8 cellular contexts compared by ENCODE assay signal in genomic region chr5:74673011-74673790, GRCh38. TPM values are rescaled to one million over a fixed set of nuclear protein-coding genes. Genes with fewer than 3 reads are reported as not detected.
DNase-seq lines count a peak whose midpoint lies in the region; ATAC-seq and TF ChIP-seq lines count a peak whose summit lies in the region.

No MANE protein-coding gene starts in this region.

- H3K4me3 ChIP-seq in lower lobe of right lung, result peak overlapping the region; percentile 35

- no peaks in the 10 kb centered on the region for H3K9me3 ChIP-seq in lower lobe of right lung

- intact Hi-C loops in lower lobe of right lung (cut with DNase I), result no loop called here

- peak; percentile 44 for TF ChIP-seq CTCF in lower lobe of right lung (IDR thresholded peaks at IDR 0.05)

- no peaks in the 10 kb centered on the region for H3K27me3 ChIP-seq in lower lobe of right lung (ENCODE audit: low read depth)

- no peak overlapping the region for H3K27ac ChIP-seq in lower lobe of right lung

- H3K4me1 ChIP-seq in lower lobe of right lung, result no peaks in the 10 kb centered on the region

- DNase-seq in NCI-H1417 (lab: John Stamatoyannopoulos, UW) (peak in 2 of 3 experiments; percentile 14 to 61), NCI-H1417 treated with DMSO at 0.1 percent for 48 hours (lab: John Stamatoyannopoulos, UW) (no peak), NCI-H510A treated with DMSO at 0.1 percent for 48 hours (lab: John Stamatoyannopoulos, UW) (peak; percentile 21), cerebellar cortex (ENCODE audit: low spot score) (peak; percentile 93), lower lobe of right lung (no peak)

- no peaks in the 10 kb centered on the region for H3K36me3 ChIP-seq in lower lobe of right lung

- ATAC-seq in lower lobe of right lung (peak; percentile 37 to 49), HG03175 (IDR thresholded peaks at IDR 0.05; ENCODE audit: unreplicated experiment) (no peak), HG03378 (IDR thresholded peaks at IDR 0.05; ENCODE audit: unreplicated experiment) (no peak), HG02885 (IDR thresholded peaks at IDR 0.05; ENCODE audit: poor library complexity, unreplicated experiment) (no peak)

RNA-seq across cellular contexts. Expression of gene HEXB, which starts 11.8 kb away (rescaled TPM):
- 355 TPM for total RNA-seq in lower lobe of right lung

RNA-seq across cellular contexts. Expression of gene ENC1, which starts 32.7 kb away (rescaled TPM):
- 18.8 TPM for total RNA-seq in lower lobe of right lung

Comparison
In these comparisons a context has a peak if more than half of its experiments do, and no peak if none do; other contexts are left out.
1. DNase-seq: peak in NCI-H1417 (2 of 3), NCI-H510A treated with DMSO at 0.1 percent for 48 hours (single experiment) and cerebellar cortex (single experiment); none in NCI-H1417 treated with DMSO at 0.1 percent for 48 hours (single experiment) and lower lobe of right lung (single experiment).
2. ATAC-seq: peak in lower lobe of right lung (2 of 2); none in HG03175 (single experiment), HG03378 (single experiment) and HG02885 (single experiment).